ENCODE assay signal across 8 cellular contexts in the genomic region with DNA sequence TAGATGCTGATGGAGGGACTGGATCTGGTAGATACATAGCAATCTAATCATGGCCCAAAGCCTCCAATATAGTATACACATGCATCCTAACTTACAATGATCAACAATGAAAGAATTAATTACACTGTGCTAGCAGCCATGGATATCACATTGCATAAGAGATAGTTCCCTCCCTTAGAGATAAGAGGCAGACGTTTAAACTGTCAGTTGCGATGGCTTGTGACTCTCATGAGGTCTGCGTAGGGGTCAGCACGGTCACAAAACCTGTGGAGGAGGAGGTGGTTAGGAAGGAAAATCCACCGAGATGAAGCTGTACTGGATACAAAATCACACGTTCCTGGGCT. TPM values are rescaled to one million over a fixed set of nuclear protein-coding genes. Genes with fewer than 3 reads are reported as not detected.
DNase-seq lines count a peak whose midpoint lies in the region; ATAC-seq and TF ChIP-seq lines count a peak whose summit lies in the region.

No MANE protein-coding gene starts in this region.

- DNase-seq in activated T-cell treated with anti-CD3 and anti-CD28 coated beads, Interleukin-2, amount 50 U/mL, for 72 hours, result no peak
- DNase-seq in activated T-cell treated with anti-CD3 and anti-CD28 coated beads, Interleukin-2, amount 50 U/mL, for 1 hour, result no peak
- DNase-seq in right lobe of liver (no peak), type B pancreatic cell (ENCODE audit: extremely low spot score, unreplicated experiment) (no peak), lower leg skin (ENCODE audit: low spot score in 2 of 2) (no peak), ureter (ENCODE audit: low spot score) (no peak)

- H3K27ac Mint-ChIP-seq in activated T-cell treated with anti-CD3 and anti-CD28 coated beads, Interleukin-2, amount 50 U/mL, for 72 hours, result peak overlapping the region; percentile 74
- peak overlapping the region; percentile 68 for H3K27ac Mint-ChIP-seq in type B pancreatic cell

- no peaks in the 10 kb centered on the region for H3K36me3 ChIP-seq in right lobe of liver

- no peaks in the 10 kb centered on the region for H3K4me1 ChIP-seq in right lobe of liver

- H3K27ac ChIP-seq in angular gyrus (ENCODE audit: low read depth, low read length) (peak overlapping the region; percentile 57), right lobe of liver (peak overlapping the region in 2 of 3 donors; percentile 16 to 41)

- ATAC-seq in activated T-cell treated with anti-CD3 and anti-CD28 coated beads, Interleukin-2, amount 50 U/mL, for 72 hours (replicated peaks in 1 of 2), result no peak
- ATAC-seq in right lobe of liver (no peak), HG02970 (IDR thresholded peaks at IDR 0.05; ENCODE audit: low FRiP score, unreplicated experiment) (no peak)

- H3K27me3 ChIP-seq in right lobe of liver, result no peaks in the 10 kb centered on the region

- peaks cover 9 to 10% of the 10 kb centered on the region in 2 donors for H3K36me3 Mint-ChIP-seq in activated T-cell treated with anti-CD3 and anti-CD28 coated beads, Interleukin-2, amount 50 U/mL, for 72 hours (ENCODE audit: insufficient read depth in 2 of 2)
- H3K36me3 Mint-ChIP-seq in type B pancreatic cell, result peaks cover 9% of the 10 kb centered on the region

- 10% methylated on average over 6 of the region's 6 CpGs for WGBS in right lobe of liver (ENCODE audit: insufficient coverage, low coverage, low lambda C conversion rate, missing lambda C conversion rate)
- 21 to 26% methylated on average over 6 of the region's 6 CpGs for WGBS in lower leg skin, 2 donors

- intact Hi-C loops in right lobe of liver (cut with DNase I), result no loop called here
- intact Hi-C loops in lower leg skin (cut with DNase I; ENCODE audit: low total_unique reads), result no loop called here

- H3K4me3 ChIP-seq in right lobe of liver (peak overlapping the region; percentile 75 to 88 (median 76)), lower leg skin (ENCODE audit: low read depth, poor library complexity, severe bottlenecking) (no peak overlapping the region)

- H3K4me1 Mint-ChIP-seq in activated T-cell treated with anti-CD3 and anti-CD28 coated beads, Interleukin-2, amount 50 U/mL, for 72 hours (ENCODE audit: low read depth), result peaks cover 59% of the 10 kb centered on the region
- peaks cover 38% of the 10 kb centered on the region for H3K4me1 Mint-ChIP-seq in type B pancreatic cell (ENCODE audit: unreplicated experiment)

- TF ChIP-seq POLR2A in right lobe of liver (IDR thresholded peaks at IDR 0.05), result no peak
- TF ChIP-seq POLR2A in lower leg skin (IDR thresholded peaks at IDR 0.05), result no peak

- H3K27me3 Mint-ChIP-seq in activated T-cell treated with anti-CD3 and anti-CD28 coated beads, Interleukin-2, amount 50 U/mL, for 72 hours (ENCODE audit: low read depth), result peaks cover 30% of the 10 kb centered on the region
- peaks cover 13% of the 10 kb centered on the region for H3K27me3 Mint-ChIP-seq in type B pancreatic cell

- peak overlapping the region; percentile 100 for H3K4me3 Mint-ChIP-seq in activated T-cell treated with anti-CD3 and anti-CD28 coated beads, Interleukin-2, amount 50 U/mL, for 72 hours
- peak overlapping the region; percentile 98 for H3K4me3 Mint-ChIP-seq in type B pancreatic cell

- TF ChIP-seq CTCF in right lobe of liver (IDR thresholded peaks at IDR 0.05) (no peak), type B pancreatic cell (conservative IDR thresholded peaks at IDR 0.05) (no peak), lower leg skin (IDR thresholded peaks at IDR 0.05) (no peak)

- no peaks in the 10 kb centered on the region for H3K9me3 Mint-ChIP-seq in activated T-cell treated with anti-CD3 and anti-CD28 coated beads, Interleukin-2, amount 50 U/mL, for 72 hours
- no peaks in the 10 kb centered on the region for H3K9me3 Mint-ChIP-seq in type B pancreatic cell

- no peaks in the 10 kb centered on the region for H3K9me3 ChIP-seq in right lobe of liver

RNA-seq across cellular contexts. Expression of a gene that starts 0.8 kb away (rescaled TPM):
- 10 to 100 TPM; 52.9 to 53.1 TPM for total RNA-seq in activated T-cell treated with anti-CD3 and anti-CD28 coated beads, Interleukin-2, amount 50 U/mL, for 72 hours
- total RNA-seq in right lobe of liver, result 10 to 100 TPM; 14.5 to 26.8 (median 18.6) TPM
- total RNA-seq in type B pancreatic cell (ENCODE audit: low replicate concordance), result 40.4 and 48.1 TPM in 2 replicates
- total RNA-seq in lower leg skin, result 10 to 100 TPM; 22.4 to 42.8 (median 34.9) TPM
- total RNA-seq in ureter, result 50.5 TPM

RNA-seq across cellular contexts. Expression of a gene that starts 28.6 kb away (rescaled TPM):
- 10 to 100 TPM; 20.9 to 21.1 TPM for total RNA-seq in activated T-cell treated with anti-CD3 and anti-CD28 coated beads, Interleukin-2, amount 50 U/mL, for 72 hours
- total RNA-seq in right lobe of liver, result 10 to 100 TPM in 3 of 6 experiments, 1 to 10 TPM in 3; 3.8 to 18.1 (median 10.6) TPM
- 23.0 and 27.2 TPM in 2 replicates for total RNA-seq in type B pancreatic cell (ENCODE audit: low replicate concordance)
- 10 to 100 TPM; 21.0 to 33.3 (median 25.4) TPM for total RNA-seq in lower leg skin
- 35.9 TPM for total RNA-seq in ureter
